8 cellular contexts compared by ENCODE assay signal in genomic region chrX:123962794-123963373, GRCh38. TPM values are rescaled to one million over a fixed set of nuclear protein-coding genes. Genes with fewer than 3 reads are reported as not detected.
A peak's percentile ranks its signal among the peaks of the same experiment; 100 is the strongest.
DNase-seq lines count a peak whose midpoint lies in the region; ATAC-seq and TF ChIP-seq lines count a peak whose summit lies in the region.

No MANE protein-coding gene starts in this region.

- no peaks in the 10 kb centered on the region for H3K36me3 ChIP-seq in CD8-positive, alpha-beta T cell (ENCODE audit: insufficient read depth, low read length)

- ATAC-seq in CD8-positive, alpha-beta T cell, result peak; percentile 66
- ATAC-seq in GM21367 (IDR thresholded peaks at IDR 0.05; ENCODE audit: unreplicated experiment), result peak; percentile 66
- peak; percentile 69 for ATAC-seq in effector memory CD8-positive, alpha-beta T cell (replicated peaks)
- ATAC-seq in memory B cell (ENCODE audit: low read depth), result peak; percentile 60

- H3K4me3 ChIP-seq in CD8-positive, alpha-beta T cell (ENCODE audit: low read depth, low read length), result peak overlapping the region; percentile 75

- H3K27me3 ChIP-seq in CD8-positive, alpha-beta T cell (ENCODE audit: insufficient read depth, low read length), result no peaks in the 10 kb centered on the region

- peak; percentile 62 to 93 (median 78) for DNase-seq in CD8-positive, alpha-beta T cell
- DNase-seq in HT1080 (ENCODE audit: low read depth) (peak; percentile 95), memory B cell (ENCODE audit: low spot score in 2 of 2) (peak; percentile 38 to 61)
- peak; percentile 70 for DNase-seq in NK-92 treated with Interleukin-12 subunit alpha and Interleukin-12 subunit beta, amount 100 ng/mL, for 24 hours (lab: John Stamatoyannopoulos, UW)
- DNase-seq in activated CD8-positive, alpha-beta memory T cell treated with anti-CD3 and anti-CD28 coated beads for 4 hours (ENCODE audit: low read depth in 2 of 2), result peak; percentile 55 to 78
- DNase-seq in effector memory CD8-positive, alpha-beta T cell, result peak; percentile 72 to 77 (median 73)
- peak; percentile 63 for DNase-seq in stimulated activated CD8-positive, alpha-beta memory T cell treated with anti-CD3 and anti-CD28 coated beads, Interleukin-12 subunit alpha, Interleukin-12 subunit beta, amount 100 ng/mL, for 1 hour (ENCODE audit: low read depth)

- no peaks in the 10 kb centered on the region for H3K9me3 Mint-ChIP-seq in CD8-positive, alpha-beta T cell
- no peaks in the 10 kb centered on the region for H3K9me3 Mint-ChIP-seq in effector memory CD8-positive, alpha-beta T cell
- H3K9me3 Mint-ChIP-seq in memory B cell, result peaks cover 1% of the 10 kb centered on the region

- H3K27me3 Mint-ChIP-seq in CD8-positive, alpha-beta T cell (ENCODE audit: low read depth), result no peaks in the 10 kb centered on the region
- no peaks in the 10 kb centered on the region for H3K27me3 Mint-ChIP-seq in effector memory CD8-positive, alpha-beta T cell
- H3K27me3 Mint-ChIP-seq in memory B cell, result no peaks in the 10 kb centered on the region

- H3K4me1 ChIP-seq in CD8-positive, alpha-beta T cell (ENCODE audit: insufficient read depth, low read length), result no peaks in the 10 kb centered on the region

- CTCF ChIA-PET in CD8-positive, alpha-beta T cell (lab: Charles Lee), result interaction anchor here (1.2 to 1.8 kb wide), 2 partner anchors 15 to 55 kb away, joined by 3 read pairs; no protein-coding TSS in a partner anchor

- no peaks in the 10 kb centered on the region for H3K9me3 ChIP-seq in CD8-positive, alpha-beta T cell (ENCODE audit: low read length)

- H3K27ac Mint-ChIP-seq in CD8-positive, alpha-beta T cell, result peak overlapping the region; percentile 99
- peak overlapping the region; percentile 97 to 99 for H3K27ac Mint-ChIP-seq in effector memory CD8-positive, alpha-beta T cell
- peak overlapping the region; percentile 99 for H3K27ac Mint-ChIP-seq in memory B cell

- intact Hi-C loops in CD8-positive, alpha-beta T cell (cut with DNase I, micrococcal nuclease), result loop anchor here (5.0 to 10.0 kb wide), 5 partner anchors 102 to 384 kb away; partner anchors contain the start of genes SH2D1A (in 1 of the 2) and THOC2 (in 1 of the 2)

- H3K36me3 Mint-ChIP-seq in CD8-positive, alpha-beta T cell, result peaks cover 32% of the 10 kb centered on the region
- peaks cover 43% of the 10 kb centered on the region for H3K36me3 Mint-ChIP-seq in effector memory CD8-positive, alpha-beta T cell (ENCODE audit: insufficient read depth)
- H3K36me3 Mint-ChIP-seq in memory B cell, result peaks cover 3% of the 10 kb centered on the region

- H3K4me1 Mint-ChIP-seq in CD8-positive, alpha-beta T cell (ENCODE audit: low read depth), result peaks cover 36% of the 10 kb centered on the region
- peaks cover 15 to 38% of the 10 kb centered on the region in 2 donors for H3K4me1 Mint-ChIP-seq in effector memory CD8-positive, alpha-beta T cell (ENCODE audit: low read depth in 2 of 2)
- H3K4me1 Mint-ChIP-seq in memory B cell, result peaks cover 13% of the 10 kb centered on the region

- peak overlapping the region; percentile 98 for H3K4me3 Mint-ChIP-seq in CD8-positive, alpha-beta T cell
- peak overlapping the region; percentile 90 to 97 for H3K4me3 Mint-ChIP-seq in effector memory CD8-positive, alpha-beta T cell
- peak overlapping the region; percentile 99 for H3K4me3 Mint-ChIP-seq in memory B cell

- peak overlapping the region; percentile 83 for H3K27ac ChIP-seq in CD8-positive, alpha-beta T cell (ENCODE audit: low read depth, low read length)

- POLR2A ChIA-PET in CD8-positive, alpha-beta T cell (lab: Charles Lee), result interaction anchor here (0.5 to 1.2 kb wide), 4 partner anchors 14 to 65 kb away, joined by 3 to 4 read pairs (median 4); no protein-coding TSS in a partner anchor

- no peak for TF ChIP-seq CTCF in CD8-positive, alpha-beta T cell (IDR thresholded peaks at IDR 0.05)

RNA-seq across cellular contexts. Expression of gene STAG2, which starts 1.4 kb away (rescaled TPM):
- 100 to 1,000 TPM; 104 to 105 TPM for total RNA-seq in CD8-positive, alpha-beta T cell
- total RNA-seq in HT1080 (2014; rRNA removed; shearing (Covaris generic)), result 61.8 and 68.5 TPM in 2 replicates
- polyA plus RNA-seq in HT1080 (2015; cell fraction: cytosol; rRNA removed), result 37.5 and 52.5 TPM in 2 replicates
- 81.0 and 86.4 TPM in 2 replicates for polyA plus RNA-seq in HT1080 (2015; cell fraction: nucleus; rRNA removed)

Comparison
In these comparisons a context has a peak if more than half of its experiments do, and no peak if none do; other contexts are left out.
1. Peak in every context shown above with its lines: DNase-seq, ATAC-seq, H3K4me3 ChIP-seq and H3K27ac ChIP-seq.